In the genomic region with DNA sequence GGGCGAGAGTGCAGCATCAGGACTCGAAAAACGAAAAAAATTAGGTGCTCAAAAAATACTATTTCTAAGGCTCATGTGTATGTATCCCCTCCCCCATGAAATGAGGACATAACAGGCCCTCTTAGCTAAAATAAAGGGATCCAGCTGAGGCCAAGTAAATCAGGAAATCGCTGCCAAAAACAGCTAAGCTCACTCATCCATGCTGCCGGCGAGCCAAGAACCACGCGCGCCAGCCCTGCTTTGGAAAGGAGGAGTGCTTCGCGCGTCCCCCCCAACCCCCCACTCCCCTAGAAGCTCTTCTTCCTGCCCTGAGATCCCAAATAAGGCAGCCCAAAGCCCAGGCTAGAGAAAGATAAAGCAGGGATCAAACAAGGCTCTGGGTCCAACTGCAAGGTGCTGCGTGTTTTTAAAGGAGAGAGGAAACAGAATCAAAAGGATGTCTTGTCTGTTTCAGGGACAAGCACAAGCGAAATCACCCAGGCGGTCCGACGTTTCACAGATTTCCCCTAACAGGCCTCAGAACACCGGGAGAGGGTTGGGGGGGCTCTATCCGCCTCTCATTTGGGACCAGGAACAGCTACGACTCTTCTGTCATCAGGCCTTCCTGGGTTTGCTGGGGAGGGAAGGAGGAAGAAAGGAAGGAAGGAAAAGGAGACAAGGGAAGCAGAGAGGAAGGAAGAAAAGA, we compare ENCODE assay signal across 1 cellular context.
TF ChIP-seq lines count a peak whose summit lies in the region.

No MANE protein-coding gene starts in this region.

TF ChIP-seq in WTC11, 78 proteins besides CTCF, POLR2A, EP300 and RAD21 (continued from another document):
- TF ChIP-seq, protein P1, sequence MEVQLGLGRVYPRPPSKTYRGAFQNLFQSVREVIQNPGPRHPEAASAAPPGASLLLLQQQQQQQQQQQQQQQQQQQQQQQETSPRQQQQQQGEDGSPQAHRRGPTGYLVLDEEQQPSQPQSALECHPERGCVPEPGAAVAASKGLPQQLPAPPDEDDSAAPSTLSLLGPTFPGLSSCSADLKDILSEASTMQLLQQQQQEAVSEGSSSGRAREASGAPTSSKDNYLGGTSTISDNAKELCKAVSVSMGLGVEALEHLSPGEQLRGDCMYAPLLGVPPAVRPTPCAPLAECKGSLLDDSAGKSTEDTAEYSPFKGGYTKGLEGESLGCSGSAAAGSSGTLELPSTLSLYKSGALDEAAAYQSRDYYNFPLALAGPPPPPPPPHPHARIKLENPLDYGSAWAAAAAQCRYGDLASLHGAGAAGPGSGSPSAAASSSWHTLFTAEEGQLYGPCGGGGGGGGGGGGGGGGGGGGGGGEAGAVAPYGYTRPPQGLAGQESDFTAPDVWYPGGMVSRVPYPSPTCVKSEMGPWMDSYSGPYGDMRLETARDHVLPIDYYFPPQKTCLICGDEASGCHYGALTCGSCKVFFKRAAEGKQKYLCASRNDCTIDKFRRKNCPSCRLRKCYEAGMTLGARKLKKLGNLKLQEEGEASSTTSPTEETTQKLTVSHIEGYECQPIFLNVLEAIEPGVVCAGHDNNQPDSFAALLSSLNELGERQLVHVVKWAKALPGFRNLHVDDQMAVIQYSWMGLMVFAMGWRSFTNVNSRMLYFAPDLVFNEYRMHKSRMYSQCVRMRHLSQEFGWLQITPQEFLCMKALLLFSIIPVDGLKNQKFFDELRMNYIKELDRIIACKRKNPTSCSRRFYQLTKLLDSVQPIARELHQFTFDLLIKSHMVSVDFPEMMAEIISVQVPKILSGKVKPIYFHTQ (CRISPR knock-in tag; IDR thresholded peaks at IDR 0.05), result no peak
